ENCODE assay signal across 8 cellular contexts in genomic region chr20:63497946-63498935, GRCh38. TPM values are rescaled to one million over a fixed set of nuclear protein-coding genes. Genes with fewer than 3 reads are reported as not detected.
A peak's percentile ranks its signal among the peaks of the same experiment; 100 is the strongest.
DNase-seq lines count a peak whose midpoint lies in the region; ATAC-seq and TF ChIP-seq lines count a peak whose summit lies in the region.

No MANE protein-coding gene starts in this region.

- H3K27me3 Mint-ChIP-seq in dendritic cell treated with granulocyte-macrophage colony-stimulating factor and Interleukin-4, amounts not matched to agents 40 ng/mL and 50 ng/mL, for 4 days, result peaks cover 64% of the 10 kb centered on the region
- H3K27me3 Mint-ChIP-seq in immature natural killer cell (ENCODE audit: low read depth in 3 of 3), result peaks cover 4 to 8% (median 5%) of the 10 kb centered on the region in 3 donors
- peaks cover 19% of the 10 kb centered on the region for H3K27me3 Mint-ChIP-seq in activated T-cell treated with anti-CD3 and anti-CD28 coated beads, Interleukin-2, amount 50 U/mL, for 72 hours (ENCODE audit: low read depth)

- DNase-seq in MG63 (peak; percentile 74), mesendoderm (peak; percentile 64), immature natural killer cell (no peak), AML-193 (lab: John Stamatoyannopoulos, UW) (no peak), pons (ENCODE audit: low spot score) (no peak)
- DNase-seq in activated T-cell treated with anti-CD3 and anti-CD28 coated beads, Interleukin-2, amount 50 U/mL, for 72 hours, result no peak

- H3K4me3 Mint-ChIP-seq in dendritic cell treated with granulocyte-macrophage colony-stimulating factor and Interleukin-4, amounts not matched to agents 40 ng/mL and 50 ng/mL, for 4 days, result peak overlapping the region; percentile 27
- no peak overlapping the region for H3K4me3 Mint-ChIP-seq in immature natural killer cell
- H3K4me3 Mint-ChIP-seq in activated T-cell treated with anti-CD3 and anti-CD28 coated beads, Interleukin-2, amount 50 U/mL, for 72 hours, result peak overlapping the region in 1 of 2 donors; percentile 61

- no peak overlapping the region for H2BK15ac ChIP-seq in mesendoderm (replicated peaks; ENCODE audit: low read depth)

- H2BK5ac ChIP-seq in mesendoderm (ENCODE audit: low read length), result no peak overlapping the region

- H2AK5ac ChIP-seq in mesendoderm (ENCODE audit: low read length), result no peak overlapping the region

- no peaks in the 10 kb centered on the region for H3K79me2 ChIP-seq in mesendoderm (ENCODE audit: control insufficient read depth, insufficient read depth, low read length)

- H3K4me3 ChIP-seq in MG63, result peak overlapping the region; percentile 39
- no peak overlapping the region for H3K4me3 ChIP-seq in mesendoderm (ENCODE audit: low read length)

- H3K27ac ChIP-seq in C4-2B (peak overlapping the region; percentile 90), mesendoderm (ENCODE audit: low read depth, low read length) (no peak overlapping the region)

- intact Hi-C loops in dendritic cell treated with granulocyte-macrophage colony-stimulating factor and Interleukin-4, amounts not matched to agents 40 ng/mL and 50 ng/mL, for 4 days (cut with micrococcal nuclease), result no loop called here

- H3K9me3 ChIP-seq in MG63, result no peaks in the 10 kb centered on the region

- no peaks in the 10 kb centered on the region for H3K4me1 ChIP-seq in mesendoderm (ENCODE audit: control insufficient read depth, low read depth, low read length)

- ATAC-seq in activated T-cell treated with anti-CD3 and anti-CD28 coated beads, Interleukin-2, amount 50 U/mL, for 72 hours (replicated peaks in 1 of 2), result no peak

- H3K23ac ChIP-seq in mesendoderm (ENCODE audit: low read length), result no peak overlapping the region

- peak overlapping the region; percentile 8 for H3K18ac ChIP-seq in mesendoderm (ENCODE audit: low read length)

- no peaks in the 10 kb centered on the region for H3K36me3 Mint-ChIP-seq in dendritic cell treated with granulocyte-macrophage colony-stimulating factor and Interleukin-4, amounts not matched to agents 40 ng/mL and 50 ng/mL, for 4 days (ENCODE audit: low read depth)
- no peaks in the 10 kb centered on the region for H3K36me3 Mint-ChIP-seq in immature natural killer cell
- no peaks in the 10 kb centered on the region for H3K36me3 Mint-ChIP-seq in activated T-cell treated with anti-CD3 and anti-CD28 coated beads, Interleukin-2, amount 50 U/mL, for 72 hours (ENCODE audit: insufficient read depth in 2 of 2)

- no peak overlapping the region for H4K8ac ChIP-seq in mesendoderm (ENCODE audit: low read depth, low read length)

- peak overlapping the region; percentile 21 for H3K9ac ChIP-seq in mesendoderm (ENCODE audit: low read length)

- H3K9me3 Mint-ChIP-seq in dendritic cell treated with granulocyte-macrophage colony-stimulating factor and Interleukin-4, amounts not matched to agents 40 ng/mL and 50 ng/mL, for 4 days, result no peaks in the 10 kb centered on the region
- H3K9me3 Mint-ChIP-seq in immature natural killer cell, result no peaks in the 10 kb centered on the region
- no peaks in the 10 kb centered on the region for H3K9me3 Mint-ChIP-seq in activated T-cell treated with anti-CD3 and anti-CD28 coated beads, Interleukin-2, amount 50 U/mL, for 72 hours

- H3K27me3 ChIP-seq in MG63 (no peaks in the 10 kb centered on the region), mesendoderm (ENCODE audit: insufficient read depth, low read length, poor library complexity) (peaks cover 2% of the 10 kb centered on the region)

- H3K56ac ChIP-seq in mesendoderm (ENCODE audit: low read length), result peak overlapping the region; percentile 25

- no peak overlapping the region for H2BK120ac ChIP-seq in mesendoderm (ENCODE audit: low read depth, low read length)

- no peaks in the 10 kb centered on the region; the same call in none of the 2 replicates for H3K36me3 ChIP-seq in MG63
- H3K36me3 ChIP-seq in mesendoderm (ENCODE audit: control insufficient read depth, insufficient read depth, low read length), result no peaks in the 10 kb centered on the region

- H3K4ac ChIP-seq in mesendoderm (ENCODE audit: low read depth, low read length), result peak overlapping the region; percentile 1

- no CpG with 5 or more reads among the region's 60 CpGs for WGBS in mesendoderm (ENCODE audit: extremely low coverage, insufficient coverage, low lambda C conversion rate)

- peaks cover 12% of the 10 kb centered on the region for H3K4me1 Mint-ChIP-seq in dendritic cell treated with granulocyte-macrophage colony-stimulating factor and Interleukin-4, amounts not matched to agents 40 ng/mL and 50 ng/mL, for 4 days (ENCODE audit: low read depth)
- H3K4me1 Mint-ChIP-seq in immature natural killer cell, result peaks cover 0 to 2% of the 10 kb centered on the region in 2 donors
- H3K4me1 Mint-ChIP-seq in activated T-cell treated with anti-CD3 and anti-CD28 coated beads, Interleukin-2, amount 50 U/mL, for 72 hours (ENCODE audit: low read depth), result no peaks in the 10 kb centered on the region

- H3K4me2 ChIP-seq in mesendoderm (ENCODE audit: low read length), result no peak overlapping the region

- no peak for TF ChIP-seq CTCF in C4-2B (conservative IDR thresholded peaks at IDR 0.05)

- H3K27ac Mint-ChIP-seq in dendritic cell treated with granulocyte-macrophage colony-stimulating factor and Interleukin-4, amounts not matched to agents 40 ng/mL and 50 ng/mL, for 4 days, result no peak overlapping the region
- H3K27ac Mint-ChIP-seq in immature natural killer cell, result no peak overlapping the region
- H3K27ac Mint-ChIP-seq in activated T-cell treated with anti-CD3 and anti-CD28 coated beads, Interleukin-2, amount 50 U/mL, for 72 hours, result no peak overlapping the region

- no peaks in the 10 kb centered on the region for H3K79me1 ChIP-seq in mesendoderm (ENCODE audit: low read length)

- no peak overlapping the region for H4K5ac ChIP-seq in mesendoderm (ENCODE audit: low read length)

RNA-seq across cellular contexts. Expression of gene EEF1A2, which starts 0.6 kb away (rescaled TPM):
- 62.5 and 113 TPM in 2 replicates for total RNA-seq in MG63 (2014; rRNA removed; shearing (Covaris generic); ENCODE audit: low replicate concordance)
- 8.6 TPM for polyA plus RNA-seq in mesendoderm (2013, experiment 1 of 2)
- 9.6 TPM for polyA plus RNA-seq in mesendoderm (2013, experiment 2 of 2)
- not detected for polyA plus RNA-seq in immature natural killer cell
- total RNA-seq in activated T-cell treated with anti-CD3 and anti-CD28 coated beads, Interleukin-2, amount 50 U/mL, for 72 hours, result 1 to 10 TPM in 1 of 2 donors, under 1 TPM in 1; 0.94 to 8.3 TPM

RNA-seq across cellular contexts. Expression of gene PPDPF, which starts 22.3 kb away (rescaled TPM):
- 21.4 and 40.1 TPM in 2 replicates for total RNA-seq in MG63 (2014; rRNA removed; shearing (Covaris generic); ENCODE audit: low replicate concordance)
- 145 TPM for polyA plus RNA-seq in mesendoderm (2013, experiment 1 of 2)
- 147 TPM for polyA plus RNA-seq in mesendoderm (2013, experiment 2 of 2)
- 10 to 100 TPM; 14.9 to 84.3 (median 41.9) TPM for polyA plus RNA-seq in immature natural killer cell
- total RNA-seq in activated T-cell treated with anti-CD3 and anti-CD28 coated beads, Interleukin-2, amount 50 U/mL, for 72 hours, result 100 to 1,000 TPM in 1 of 2 donors, 10 to 100 TPM in 1; 91.0 to 130 TPM

RNA-seq across cellular contexts. Expression of gene KCNQ2, which starts 25.8 kb away (rescaled TPM):
- total RNA-seq in MG63 (2014; rRNA removed; shearing (Covaris generic); ENCODE audit: low replicate concordance), result 0.92 TPM in 1 of 2 replicates, not detected in the other
- 20.9 TPM for polyA plus RNA-seq in mesendoderm (2013, experiment 1 of 2)
- polyA plus RNA-seq in mesendoderm (2013, experiment 2 of 2), result 20.4 TPM
- under 1 TPM in 1 of 3 donors, not detected in 2; 0.73 TPM for polyA plus RNA-seq in immature natural killer cell
- total RNA-seq in activated T-cell treated with anti-CD3 and anti-CD28 coated beads, Interleukin-2, amount 50 U/mL, for 72 hours, result under 1 TPM; 0.44 to 0.65 TPM

RNA-seq across cellular contexts. Expression of gene PTK6, which starts 38.9 kb away (rescaled TPM):
- total RNA-seq in MG63 (2014; rRNA removed; shearing (Covaris generic); ENCODE audit: low replicate concordance), result 0.23 and 8.0 TPM in 2 replicates
- polyA plus RNA-seq in mesendoderm (2013, experiment 1 of 2), result 0.08 TPM
- 0.07 TPM for polyA plus RNA-seq in mesendoderm (2013, experiment 2 of 2)
- polyA plus RNA-seq in immature natural killer cell, result under 1 TPM in 1 of 3 donors, not detected in 2; 0.37 TPM
- total RNA-seq in activated T-cell treated with anti-CD3 and anti-CD28 coated beads, Interleukin-2, amount 50 U/mL, for 72 hours, result 1 to 10 TPM in 1 of 2 donors, under 1 TPM in 1; 0.97 to 1.2 TPM

RNA-seq across cellular contexts. Expression of gene SRMS, which starts 49.3 kb away (rescaled TPM):
- not detected in 2 replicates for total RNA-seq in MG63 (2014; rRNA removed; shearing (Covaris generic); ENCODE audit: low replicate concordance)
- polyA plus RNA-seq in mesendoderm (2013, experiment 1 of 2), result 0.11 TPM
- 0.10 TPM for polyA plus RNA-seq in mesendoderm (2013, experiment 2 of 2)
- polyA plus RNA-seq in immature natural killer cell, result not detected
- total RNA-seq in activated T-cell treated with anti-CD3 and anti-CD28 coated beads, Interleukin-2, amount 50 U/mL, for 72 hours, result not detected

Comparison
In these comparisons a context has a peak if more than half of its experiments do, and no peak if none do; other contexts are left out.
1. DNase-seq: peak in MG63 (single experiment) and mesendoderm (single experiment); none in immature natural killer cell (0 of 3), activated T-cell treated with anti-CD3 and anti-CD28 coated beads, Interleukin-2, amount 50 U/mL, for 72 hours (0 of 2), AML-193 (0 of 2) and pons (single experiment).